Comparison of ENCODE assay signal across 1 cellular context in genomic region chr12:66000958-66001357, GRCh38.
TF ChIP-seq lines count a peak whose summit lies in the region.

No MANE protein-coding gene starts in this region.

TF ChIP-seq in K562, 482 proteins besides CTCF, POLR2A, EP300 and RAD21:
- TF ChIP-seq ZNF592 (IDR thresholded peaks at IDR 0.05): no peak
- TF ChIP-seq ZBTB40 (IDR thresholded peaks at IDR 0.05): peak; percentile 72
- no peak for TF ChIP-seq ZBTB40 (CRISPR knock-in tag; IDR thresholded peaks at IDR 0.05)
